Comparison of ENCODE assay signal across 2 cellular contexts in the genomic region with DNA sequence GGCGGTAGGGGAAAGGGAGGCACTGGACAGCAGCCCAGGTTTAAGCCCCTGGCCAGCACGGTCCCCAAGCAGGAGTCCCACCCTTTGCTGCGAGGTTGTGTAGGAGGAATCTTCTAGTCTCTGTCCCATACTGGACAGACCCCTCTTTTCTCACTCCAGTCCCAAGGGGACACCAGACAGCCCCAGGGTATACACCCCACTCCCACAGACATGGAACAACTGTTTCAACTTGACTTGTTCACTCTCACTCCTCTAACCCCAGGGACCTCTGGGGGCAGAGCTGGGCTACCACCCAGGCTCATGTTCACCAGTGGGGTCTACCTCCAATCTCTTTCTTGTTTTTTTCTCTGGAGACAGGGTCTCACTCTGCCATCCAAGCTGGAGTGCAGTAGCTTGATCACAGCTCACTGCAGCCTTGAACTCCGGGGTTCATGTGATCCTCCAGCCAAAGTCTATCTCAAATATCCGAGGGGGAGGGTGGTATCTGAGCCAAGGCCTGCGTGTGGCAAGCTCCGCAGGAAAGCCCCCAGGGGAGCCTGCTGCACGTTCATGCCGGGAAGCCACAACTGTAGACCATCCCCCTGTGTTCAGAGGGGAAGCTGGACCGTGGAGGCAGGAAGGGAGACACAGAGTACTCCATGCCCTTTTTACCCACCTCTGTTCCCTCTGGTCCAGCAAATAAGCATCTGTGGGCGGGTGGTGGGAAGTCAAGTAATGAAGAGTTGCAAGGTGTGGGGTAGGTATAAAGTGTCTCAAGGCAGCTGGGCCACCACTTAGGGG.
TF ChIP-seq lines count a peak whose summit lies in the region.

No MANE protein-coding gene starts in this region.

TF ChIP-seq in SK-N-SH, 30 proteins besides CTCF, POLR2A, EP300 and RAD21:
- TF ChIP-seq MXI1 (IDR thresholded peaks at IDR 0.05; ENCODE audit: low read depth, low read length) (no peak), NRF1 (IDR thresholded peaks at IDR 0.05; ENCODE audit: low read depth, low read length) (no peak), RFX5 (IDR thresholded peaks at IDR 0.05; ENCODE audit: low read length) (no peak), FOSL2 (IDR thresholded peaks at IDR 0.05; ENCODE audit: borderline replicate concordance, low read depth) (no peak), GABPA (IDR thresholded peaks at IDR 0.05; ENCODE audit: low read depth) (no peak), MEF2A (IDR thresholded peaks at IDR 0.05; ENCODE audit: borderline replicate concordance, low read depth) (no peak), SIN3A (IDR thresholded peaks at IDR 0.05; ENCODE audit: borderline replicate concordance, low read depth, low read length) (no peak), CHD2 (IDR thresholded peaks at IDR 0.05; ENCODE audit: low read length, partially characterized antibody) (no peak), EZH2phosphoT487 (IDR thresholded peaks at IDR 0.05; ENCODE audit: borderline replicate concordance, low read depth) (no peak), TEAD4 (IDR thresholded peaks at IDR 0.05; ENCODE audit: borderline replicate concordance, insufficient read depth) (no peak), TCF12 (IDR thresholded peaks at IDR 0.05) (no peak), FOXM1 (IDR thresholded peaks at IDR 0.05; ENCODE audit: low read depth) (no peak)
- TF ChIP-seq, protein P1, sequence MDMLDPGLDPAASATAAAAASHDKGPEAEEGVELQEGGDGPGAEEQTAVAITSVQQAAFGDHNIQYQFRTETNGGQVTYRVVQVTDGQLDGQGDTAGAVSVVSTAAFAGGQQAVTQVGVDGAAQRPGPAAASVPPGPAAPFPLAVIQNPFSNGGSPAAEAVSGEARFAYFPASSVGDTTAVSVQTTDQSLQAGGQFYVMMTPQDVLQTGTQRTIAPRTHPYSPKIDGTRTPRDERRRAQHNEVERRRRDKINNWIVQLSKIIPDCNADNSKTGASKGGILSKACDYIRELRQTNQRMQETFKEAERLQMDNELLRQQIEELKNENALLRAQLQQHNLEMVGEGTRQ (IDR thresholded peaks at IDR 0.05; ENCODE audit: borderline replicate concordance, low read depth, low read length): no peak
- TF ChIP-seq, protein P2, sequence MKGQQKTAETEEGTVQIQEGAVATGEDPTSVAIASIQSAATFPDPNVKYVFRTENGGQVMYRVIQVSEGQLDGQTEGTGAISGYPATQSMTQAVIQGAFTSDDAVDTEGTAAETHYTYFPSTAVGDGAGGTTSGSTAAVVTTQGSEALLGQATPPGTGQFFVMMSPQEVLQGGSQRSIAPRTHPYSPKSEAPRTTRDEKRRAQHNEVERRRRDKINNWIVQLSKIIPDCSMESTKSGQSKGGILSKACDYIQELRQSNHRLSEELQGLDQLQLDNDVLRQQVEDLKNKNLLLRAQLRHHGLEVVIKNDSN (IDR thresholded peaks at IDR 0.05; ENCODE audit: borderline replicate concordance, low read depth): no peak
- TF ChIP-seq, protein P3, sequence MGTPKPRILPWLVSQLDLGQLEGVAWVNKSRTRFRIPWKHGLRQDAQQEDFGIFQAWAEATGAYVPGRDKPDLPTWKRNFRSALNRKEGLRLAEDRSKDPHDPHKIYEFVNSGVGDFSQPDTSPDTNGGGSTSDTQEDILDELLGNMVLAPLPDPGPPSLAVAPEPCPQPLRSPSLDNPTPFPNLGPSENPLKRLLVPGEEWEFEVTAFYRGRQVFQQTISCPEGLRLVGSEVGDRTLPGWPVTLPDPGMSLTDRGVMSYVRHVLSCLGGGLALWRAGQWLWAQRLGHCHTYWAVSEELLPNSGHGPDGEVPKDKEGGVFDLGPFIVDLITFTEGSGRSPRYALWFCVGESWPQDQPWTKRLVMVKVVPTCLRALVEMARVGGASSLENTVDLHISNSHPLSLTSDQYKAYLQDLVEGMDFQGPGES (IDR thresholded peaks at IDR 0.05; ENCODE audit: low read depth, low read length): no peak

TF ChIP-seq in SK-N-SH treated with all-trans-retinoic acid at 6 μM for 48 hours, 23 proteins besides CTCF, POLR2A, EP300 and RAD21:
- no peak for TF ChIP-seq ZFP30 (CRISPR knock-in tag; IDR thresholded peaks at IDR 0.05)
- TF ChIP-seq ZC3H10 (CRISPR knock-in tag; IDR thresholded peaks at IDR 0.05): no peak
- TF ChIP-seq GLIS3 (CRISPR knock-in tag; IDR thresholded peaks at IDR 0.05): no peak
- TF ChIP-seq PPARA (CRISPR knock-in tag; IDR thresholded peaks at IDR 0.05; ENCODE audit: borderline replicate concordance): no peak
- TF ChIP-seq, protein P4, sequence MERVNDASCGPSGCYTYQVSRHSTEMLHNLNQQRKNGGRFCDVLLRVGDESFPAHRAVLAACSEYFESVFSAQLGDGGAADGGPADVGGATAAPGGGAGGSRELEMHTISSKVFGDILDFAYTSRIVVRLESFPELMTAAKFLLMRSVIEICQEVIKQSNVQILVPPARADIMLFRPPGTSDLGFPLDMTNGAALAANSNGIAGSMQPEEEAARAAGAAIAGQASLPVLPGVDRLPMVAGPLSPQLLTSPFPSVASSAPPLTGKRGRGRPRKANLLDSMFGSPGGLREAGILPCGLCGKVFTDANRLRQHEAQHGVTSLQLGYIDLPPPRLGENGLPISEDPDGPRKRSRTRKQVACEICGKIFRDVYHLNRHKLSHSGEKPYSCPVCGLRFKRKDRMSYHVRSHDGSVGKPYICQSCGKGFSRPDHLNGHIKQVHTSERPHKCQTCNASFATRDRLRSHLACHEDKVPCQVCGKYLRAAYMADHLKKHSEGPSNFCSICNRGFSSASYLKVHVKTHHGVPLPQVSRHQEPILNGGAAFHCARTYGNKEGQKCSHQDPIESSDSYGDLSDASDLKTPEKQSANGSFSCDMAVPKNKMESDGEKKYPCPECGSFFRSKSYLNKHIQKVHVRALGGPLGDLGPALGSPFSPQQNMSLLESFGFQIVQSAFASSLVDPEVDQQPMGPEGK (CRISPR knock-in tag; IDR thresholded peaks at IDR 0.05; ENCODE audit: borderline replicate concordance): no peak
- no peak for TF ChIP-seq CSDC2 (CRISPR knock-in tag; IDR thresholded peaks at IDR 0.05)
- TF ChIP-seq ARNTL (CRISPR knock-in tag; IDR thresholded peaks at IDR 0.05; ENCODE audit: borderline replicate concordance, low read depth): no peak
- TF ChIP-seq SNAI2 (CRISPR knock-in tag; IDR thresholded peaks at IDR 0.05): no peak
- TF ChIP-seq ZNF8 (CRISPR knock-in tag; IDR thresholded peaks at IDR 0.05): no peak
- TF ChIP-seq ESRRG (CRISPR knock-in tag; IDR thresholded peaks at IDR 0.05): no peak
- no peak for TF ChIP-seq OSR1 (CRISPR knock-in tag; IDR thresholded peaks at IDR 0.05)
- no peak for TF ChIP-seq RARB (CRISPR knock-in tag; IDR thresholded peaks at IDR 0.05)
- TF ChIP-seq, protein P5, sequence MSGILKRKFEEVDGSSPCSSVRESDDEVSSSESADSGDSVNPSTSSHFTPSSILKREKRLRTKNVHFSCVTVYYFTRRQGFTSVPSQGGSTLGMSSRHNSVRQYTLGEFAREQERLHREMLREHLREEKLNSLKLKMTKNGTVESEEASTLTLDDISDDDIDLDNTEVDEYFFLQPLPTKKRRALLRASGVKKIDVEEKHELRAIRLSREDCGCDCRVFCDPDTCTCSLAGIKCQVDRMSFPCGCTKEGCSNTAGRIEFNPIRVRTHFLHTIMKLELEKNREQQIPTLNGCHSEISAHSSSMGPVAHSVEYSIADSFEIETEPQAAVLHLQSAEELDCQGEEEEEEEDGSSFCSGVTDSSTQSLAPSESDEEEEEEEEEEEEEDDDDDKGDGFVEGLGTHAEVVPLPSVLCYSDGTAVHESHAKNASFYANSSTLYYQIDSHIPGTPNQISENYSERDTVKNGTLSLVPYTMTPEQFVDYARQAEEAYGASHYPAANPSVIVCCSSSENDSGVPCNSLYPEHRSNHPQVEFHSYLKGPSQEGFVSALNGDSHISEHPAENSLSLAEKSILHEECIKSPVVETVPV (CRISPR knock-in tag; IDR thresholded peaks at IDR 0.05): no peak
- TF ChIP-seq TCF4 (CRISPR knock-in tag; IDR thresholded peaks at IDR 0.05; ENCODE audit: borderline replicate concordance): no peak
- no peak for TF ChIP-seq ISL1 (CRISPR knock-in tag; IDR thresholded peaks at IDR 0.05)
- TF ChIP-seq, protein P6, sequence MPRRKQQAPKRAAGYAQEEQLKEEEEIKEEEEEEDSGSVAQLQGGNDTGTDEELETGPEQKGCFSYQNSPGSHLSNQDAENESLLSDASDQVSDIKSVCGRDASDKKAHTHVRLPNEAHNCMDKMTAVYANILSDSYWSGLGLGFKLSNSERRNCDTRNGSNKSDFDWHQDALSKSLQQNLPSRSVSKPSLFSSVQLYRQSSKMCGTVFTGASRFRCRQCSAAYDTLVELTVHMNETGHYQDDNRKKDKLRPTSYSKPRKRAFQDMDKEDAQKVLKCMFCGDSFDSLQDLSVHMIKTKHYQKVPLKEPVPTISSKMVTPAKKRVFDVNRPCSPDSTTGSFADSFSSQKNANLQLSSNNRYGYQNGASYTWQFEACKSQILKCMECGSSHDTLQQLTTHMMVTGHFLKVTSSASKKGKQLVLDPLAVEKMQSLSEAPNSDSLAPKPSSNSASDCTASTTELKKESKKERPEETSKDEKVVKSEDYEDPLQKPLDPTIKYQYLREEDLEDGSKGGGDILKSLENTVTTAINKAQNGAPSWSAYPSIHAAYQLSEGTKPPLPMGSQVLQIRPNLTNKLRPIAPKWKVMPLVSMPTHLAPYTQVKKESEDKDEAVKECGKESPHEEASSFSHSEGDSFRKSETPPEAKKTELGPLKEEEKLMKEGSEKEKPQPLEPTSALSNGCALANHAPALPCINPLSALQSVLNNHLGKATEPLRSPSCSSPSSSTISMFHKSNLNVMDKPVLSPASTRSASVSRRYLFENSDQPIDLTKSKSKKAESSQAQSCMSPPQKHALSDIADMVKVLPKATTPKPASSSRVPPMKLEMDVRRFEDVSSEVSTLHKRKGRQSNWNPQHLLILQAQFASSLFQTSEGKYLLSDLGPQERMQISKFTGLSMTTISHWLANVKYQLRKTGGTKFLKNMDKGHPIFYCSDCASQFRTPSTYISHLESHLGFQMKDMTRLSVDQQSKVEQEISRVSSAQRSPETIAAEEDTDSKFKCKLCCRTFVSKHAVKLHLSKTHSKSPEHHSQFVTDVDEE (CRISPR knock-in tag; IDR thresholded peaks at IDR 0.05): no peak
- TF ChIP-seq ZNF565 (CRISPR knock-in tag; conservative IDR thresholded peaks at IDR 0.05; ENCODE audit: low read depth): no peak
- no peak for TF ChIP-seq BACH2 (CRISPR knock-in tag; IDR thresholded peaks at IDR 0.05; ENCODE audit: borderline replicate concordance)
- TF ChIP-seq, protein P7, sequence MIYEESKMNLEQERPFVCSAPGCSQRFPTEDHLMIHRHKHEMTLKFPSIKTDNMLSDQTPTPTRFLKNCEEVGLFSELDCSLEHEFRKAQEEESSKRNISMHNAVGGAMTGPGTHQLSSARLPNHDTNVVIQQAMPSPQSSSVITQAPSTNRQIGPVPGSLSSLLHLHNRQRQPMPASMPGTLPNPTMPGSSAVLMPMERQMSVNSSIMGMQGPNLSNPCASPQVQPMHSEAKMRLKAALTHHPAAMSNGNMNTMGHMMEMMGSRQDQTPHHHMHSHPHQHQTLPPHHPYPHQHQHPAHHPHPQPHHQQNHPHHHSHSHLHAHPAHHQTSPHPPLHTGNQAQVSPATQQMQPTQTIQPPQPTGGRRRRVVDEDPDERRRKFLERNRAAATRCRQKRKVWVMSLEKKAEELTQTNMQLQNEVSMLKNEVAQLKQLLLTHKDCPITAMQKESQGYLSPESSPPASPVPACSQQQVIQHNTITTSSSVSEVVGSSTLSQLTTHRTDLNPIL (CRISPR knock-in tag; IDR thresholded peaks at IDR 0.05; ENCODE audit: low read depth): no peak
- TF ChIP-seq, protein P8, sequence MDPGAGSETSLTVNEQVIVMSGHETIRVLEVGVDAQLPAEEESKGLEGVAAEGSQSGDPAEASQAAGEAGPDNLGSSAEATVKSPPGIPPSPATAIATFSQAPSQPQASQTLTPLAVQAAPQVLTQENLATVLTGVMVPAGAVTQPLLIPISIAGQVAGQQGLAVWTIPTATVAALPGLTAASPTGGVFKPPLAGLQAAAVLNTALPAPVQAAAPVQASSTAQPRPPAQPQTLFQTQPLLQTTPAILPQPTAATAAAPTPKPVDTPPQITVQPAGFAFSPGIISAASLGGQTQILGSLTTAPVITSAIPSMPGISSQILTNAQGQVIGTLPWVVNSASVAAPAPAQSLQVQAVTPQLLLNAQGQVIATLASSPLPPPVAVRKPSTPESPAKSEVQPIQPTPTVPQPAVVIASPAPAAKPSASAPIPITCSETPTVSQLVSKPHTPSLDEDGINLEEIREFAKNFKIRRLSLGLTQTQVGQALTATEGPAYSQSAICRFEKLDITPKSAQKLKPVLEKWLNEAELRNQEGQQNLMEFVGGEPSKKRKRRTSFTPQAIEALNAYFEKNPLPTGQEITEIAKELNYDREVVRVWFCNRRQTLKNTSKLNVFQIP (CRISPR knock-in tag; IDR thresholded peaks at IDR 0.05; ENCODE audit: borderline replicate concordance, low read depth): no peak
TF ChIP-seq in SK-N-SH treated with all-trans-retinoic acid at 6 μM for 48 hours: peak in this region for 0.
